ENCODE assay signal across 1 cellular context in the genomic region with DNA sequence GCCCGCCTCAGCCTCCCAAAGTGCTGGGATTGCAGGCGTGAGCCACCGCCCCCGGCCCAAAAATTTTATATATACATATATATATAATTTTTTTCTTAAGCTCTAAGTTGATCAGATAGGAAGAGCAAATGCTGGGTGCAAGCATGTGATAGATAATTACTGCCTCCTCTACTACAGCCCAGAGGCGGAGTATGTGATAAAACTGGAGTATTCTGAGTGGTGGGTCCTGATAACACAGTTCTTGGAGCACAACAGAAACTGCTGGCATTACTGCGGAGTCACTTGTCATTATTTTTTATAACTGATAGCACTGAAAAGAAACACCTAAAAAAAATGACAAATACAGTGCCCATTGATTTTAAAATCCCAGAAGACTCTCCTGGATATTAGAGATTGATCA.
TF ChIP-seq lines count a peak whose summit lies in the region.

No MANE protein-coding gene starts in this region.

TF ChIP-seq in K562, 482 proteins besides CTCF, POLR2A, EP300 and RAD21 (continued from another document and continues in another):
- TF ChIP-seq, protein P1, sequence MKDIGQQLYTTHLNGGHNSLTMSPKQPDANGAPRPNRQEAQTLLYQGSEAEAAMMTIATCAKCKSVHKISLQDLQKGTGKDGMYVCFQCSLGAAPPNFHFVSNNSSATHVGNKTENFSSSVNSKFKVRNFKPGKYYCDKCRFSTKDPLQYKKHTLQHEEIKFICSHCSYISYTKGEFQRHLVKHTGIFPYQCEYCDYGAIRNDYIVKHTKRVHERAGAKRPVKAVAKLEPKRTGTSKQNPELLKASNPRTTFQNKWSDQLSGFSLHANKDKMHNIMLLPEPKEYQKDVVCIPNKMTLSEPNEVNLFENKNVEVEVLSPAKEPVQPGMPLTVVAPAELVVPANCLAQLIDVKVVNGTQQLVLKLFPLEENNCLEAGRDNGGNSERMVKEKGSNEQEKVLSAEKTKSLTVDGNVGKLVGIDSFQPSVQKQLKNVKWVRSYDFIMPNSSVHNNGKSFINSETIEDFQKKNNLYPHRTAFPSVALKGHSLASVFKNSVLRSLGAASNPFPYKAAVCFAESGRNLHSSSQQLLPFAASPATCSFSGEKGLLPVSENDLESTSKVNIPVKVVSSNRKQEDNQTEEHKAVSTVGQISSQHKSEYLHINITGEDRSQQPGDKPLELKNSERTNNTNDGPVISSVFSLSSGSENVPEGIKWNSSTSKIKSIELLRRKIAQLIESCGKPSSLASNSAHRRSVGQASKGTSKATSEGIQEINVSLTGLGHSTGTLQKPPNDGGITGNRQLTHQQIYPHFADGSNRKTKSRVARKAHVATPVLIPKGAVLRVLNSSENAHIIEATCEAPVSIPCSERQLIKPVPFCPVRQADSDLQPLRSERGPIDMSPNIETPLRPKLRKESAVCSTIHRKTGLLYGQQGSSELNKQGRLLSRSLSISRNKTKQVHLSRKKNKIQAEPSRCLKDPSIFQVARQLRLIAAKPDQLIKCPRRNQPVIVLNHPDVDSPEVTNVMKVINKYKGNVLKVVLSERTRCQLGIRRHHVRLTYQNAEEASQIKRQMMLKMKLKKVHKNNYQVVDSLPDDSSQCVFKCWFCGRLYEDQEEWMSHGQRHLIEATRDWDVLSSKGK (CRISPR knock-in tag; IDR thresholded peaks at IDR 0.05): no peak
- TF ChIP-seq SETDB1 (IDR thresholded peaks at IDR 0.05; ENCODE audit: low read length) (no peak), ZBED1 (IDR thresholded peaks at IDR 0.05) (no peak), MED1 (CRISPR knock-in tag; IDR thresholded peaks at IDR 0.05; ENCODE audit: borderline replicate concordance) (no peak), RUNX1 (IDR thresholded peaks at IDR 0.05; ENCODE audit: low read depth) (no peak), TAF9B (IDR thresholded peaks at IDR 0.05; ENCODE audit: partially characterized antibody) (no peak), ATF1 (CRISPR knock-in tag; IDR thresholded peaks at IDR 0.05) (no peak), ATF1 (tag; IDR thresholded peaks at IDR 0.05) (0 out of 2 replicates have a peak, but pooled peaks have one; percentile 7), ELK1 (CRISPR knock-in tag; IDR thresholded peaks at IDR 0.05) (no peak), RBM22 (IDR thresholded peaks at IDR 0.05; ENCODE audit: low read depth, low read length, poor library complexity, severe bottlenecking) (no peak), RBM14 (IDR thresholded peaks at IDR 0.05; ENCODE audit: borderline replicate concordance, insufficient read depth, low read depth, low read length) (no peak), TEAD4 (IDR thresholded peaks at IDR 0.05; ENCODE audit: low read length) (peak; percentile 97), TEAD4 (CRISPR knock-in tag; IDR thresholded peaks at IDR 0.05; ENCODE audit: borderline replicate concordance) (no peak), MEIS2 (IDR thresholded peaks at IDR 0.05; ENCODE audit: partially characterized antibody) (peak; percentile 75), ZKSCAN8 (CRISPR knock-in tag; IDR thresholded peaks at IDR 0.05) (peak; percentile 73; the same call in 1 of the 2 replicates), TSC22D4 (tag; IDR thresholded peaks at IDR 0.05) (no peak), HIVEP1 (CRISPR knock-in tag; IDR thresholded peaks at IDR 0.05) (no peak), IRF2 (CRISPR knock-in tag; IDR thresholded peaks at IDR 0.05) (no peak), TAL1 (IDR thresholded peaks at IDR 0.05) (peak; percentile 97), PRPF4 (IDR thresholded peaks at IDR 0.05; ENCODE audit: insufficient read depth, low read depth, low read length, poor library complexity, severe bottlenecking) (no peak), ZNF217 (CRISPR knock-in tag; IDR thresholded peaks at IDR 0.05) (no peak), MTA2 (IDR thresholded peaks at IDR 0.05; ENCODE audit: low read depth) (peak; percentile 96), MIER1 (IDR thresholded peaks at IDR 0.05; ENCODE audit: low read depth) (no peak), HDAC6 (IDR thresholded peaks at IDR 0.05; ENCODE audit: low read depth, low read length) (no peak), SNRNP70 (optimal IDR thresholded peaks at IDR 0.05; ENCODE audit: low read depth, low read length) (no peak), HDGF (IDR thresholded peaks at IDR 0.05) (no peak), ZNF41 (CRISPR knock-in tag; conservative IDR thresholded peaks at IDR 0.05) (0 out of 2 replicates have a peak, but pooled peaks have one; percentile 4), NFE2L1 (tag; IDR thresholded peaks at IDR 0.05; ENCODE audit: borderline replicate concordance, low read depth) (no peak), FOXK1 (CRISPR knock-in tag; IDR thresholded peaks at IDR 0.05; ENCODE audit: borderline replicate concordance) (no peak), KDM5B (IDR thresholded peaks at IDR 0.05; ENCODE audit: insufficient replicate concordance, low read depth, low read length) (no peak), TBL1XR1 (IDR thresholded peaks at IDR 0.05; ENCODE audit: low read length in 2 of 2) (peak; percentile 25 to 88; a peak in 2 of 4 replicates), ZNF695 (CRISPR knock-in tag; IDR thresholded peaks at IDR 0.05) (no peak), ZNF121 (CRISPR knock-in tag; conservative IDR thresholded peaks at IDR 0.05) (no peak), SIX5 (IDR thresholded peaks at IDR 0.05; ENCODE audit: borderline replicate concordance in 1 of 2, insufficient read depth in 1 of 2, low read depth in 1 of 2, low read length in 2 of 2) (no peak), FOXA3 (CRISPR knock-in tag; conservative IDR thresholded peaks at IDR 0.05 in 1 of 2, IDR thresholded peaks at IDR 0.05 in 1 of 2) (no peak), NFIC (IDR thresholded peaks at IDR 0.05) (peak; percentile 86), KLF1 (tag; IDR thresholded peaks at IDR 0.05) (no peak), ZEB2 (IDR thresholded peaks at IDR 0.05) (no peak), ZFP36 (IDR thresholded peaks at IDR 0.05; ENCODE audit: low read depth, low read length, partially characterized antibody) (no peak), THRAP3 (IDR thresholded peaks at IDR 0.05; ENCODE audit: borderline replicate concordance) (no peak), TRIM24 (IDR thresholded peaks at IDR 0.05) (peak; percentile 91 to 94), SRSF9 (IDR thresholded peaks at IDR 0.05; ENCODE audit: borderline replicate concordance, low read depth, low read length) (no peak), LCOR (CRISPR knock-in tag; IDR thresholded peaks at IDR 0.05) (no peak), FOXA1 (IDR thresholded peaks at IDR 0.05; ENCODE audit: borderline replicate concordance) (no peak), TFAM (CRISPR knock-in tag; conservative IDR thresholded peaks at IDR 0.05) (no peak), MCM3 (IDR thresholded peaks at IDR 0.05) (no peak), RFX7 (CRISPR knock-in tag; IDR thresholded peaks at IDR 0.05) (no peak), CAMTA2 (CRISPR knock-in tag; conservative IDR thresholded peaks at IDR 0.05) (no peak), SMAD3 (CRISPR knock-in tag; conservative IDR thresholded peaks at IDR 0.05) (peak; percentile 83; the same call in 1 of the 2 replicates), NBN (IDR thresholded peaks at IDR 0.05; ENCODE audit: low read depth) (peak; percentile 61; the same call in 1 of the 2 replicates)
- TF ChIP-seq, protein P2, sequence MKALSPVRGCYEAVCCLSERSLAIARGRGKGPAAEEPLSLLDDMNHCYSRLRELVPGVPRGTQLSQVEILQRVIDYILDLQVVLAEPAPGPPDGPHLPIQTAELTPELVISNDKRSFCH (CRISPR knock-in tag; IDR thresholded peaks at IDR 0.05): no peak
- TF ChIP-seq, protein P2 (tag; IDR thresholded peaks at IDR 0.05): no peak
- TF ChIP-seq, protein P3, sequence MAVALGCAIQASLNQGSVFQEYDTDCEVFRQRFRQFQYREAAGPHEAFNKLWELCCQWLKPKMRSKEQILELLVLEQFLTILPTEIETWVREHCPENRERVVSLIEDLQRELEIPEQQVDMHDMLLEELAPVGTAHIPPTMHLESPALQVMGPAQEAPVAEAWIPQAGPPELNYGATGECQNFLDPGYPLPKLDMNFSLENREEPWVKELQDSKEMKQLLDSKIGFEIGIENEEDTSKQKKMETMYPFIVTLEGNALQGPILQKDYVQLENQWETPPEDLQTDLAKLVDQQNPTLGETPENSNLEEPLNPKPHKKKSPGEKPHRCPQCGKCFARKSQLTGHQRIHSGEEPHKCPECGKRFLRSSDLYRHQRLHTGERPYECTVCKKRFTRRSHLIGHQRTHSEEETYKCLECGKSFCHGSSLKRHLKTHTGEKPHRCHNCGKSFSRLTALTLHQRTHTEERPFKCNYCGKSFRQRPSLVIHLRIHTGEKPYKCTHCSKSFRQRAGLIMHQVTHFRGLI (CRISPR knock-in tag; IDR thresholded peaks at IDR 0.05): 0 out of 2 replicates have a peak, but pooled peaks have one; percentile 49
- TF ChIP-seq, protein P4, sequence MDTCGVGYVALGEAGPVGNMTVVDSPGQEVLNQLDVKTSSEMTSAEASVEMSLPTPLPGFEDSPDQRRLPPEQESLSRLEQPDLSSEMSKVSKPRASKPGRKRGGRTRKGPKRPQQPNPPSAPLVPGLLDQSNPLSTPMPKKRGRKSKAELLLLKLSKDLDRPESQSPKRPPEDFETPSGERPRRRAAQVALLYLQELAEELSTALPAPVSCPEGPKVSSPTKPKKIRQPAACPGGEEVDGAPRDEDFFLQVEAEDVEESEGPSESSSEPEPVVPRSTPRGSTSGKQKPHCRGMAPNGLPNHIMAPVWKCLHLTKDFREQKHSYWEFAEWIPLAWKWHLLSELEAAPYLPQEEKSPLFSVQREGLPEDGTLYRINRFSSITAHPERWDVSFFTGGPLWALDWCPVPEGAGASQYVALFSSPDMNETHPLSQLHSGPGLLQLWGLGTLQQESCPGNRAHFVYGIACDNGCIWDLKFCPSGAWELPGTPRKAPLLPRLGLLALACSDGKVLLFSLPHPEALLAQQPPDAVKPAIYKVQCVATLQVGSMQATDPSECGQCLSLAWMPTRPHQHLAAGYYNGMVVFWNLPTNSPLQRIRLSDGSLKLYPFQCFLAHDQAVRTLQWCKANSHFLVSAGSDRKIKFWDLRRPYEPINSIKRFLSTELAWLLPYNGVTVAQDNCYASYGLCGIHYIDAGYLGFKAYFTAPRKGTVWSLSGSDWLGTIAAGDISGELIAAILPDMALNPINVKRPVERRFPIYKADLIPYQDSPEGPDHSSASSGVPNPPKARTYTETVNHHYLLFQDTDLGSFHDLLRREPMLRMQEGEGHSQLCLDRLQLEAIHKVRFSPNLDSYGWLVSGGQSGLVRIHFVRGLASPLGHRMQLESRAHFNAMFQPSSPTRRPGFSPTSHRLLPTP (IDR thresholded peaks at IDR 0.05; ENCODE audit: borderline replicate concordance, extremely low read depth, insufficient read length): no peak
- TF ChIP-seq, protein P5, sequence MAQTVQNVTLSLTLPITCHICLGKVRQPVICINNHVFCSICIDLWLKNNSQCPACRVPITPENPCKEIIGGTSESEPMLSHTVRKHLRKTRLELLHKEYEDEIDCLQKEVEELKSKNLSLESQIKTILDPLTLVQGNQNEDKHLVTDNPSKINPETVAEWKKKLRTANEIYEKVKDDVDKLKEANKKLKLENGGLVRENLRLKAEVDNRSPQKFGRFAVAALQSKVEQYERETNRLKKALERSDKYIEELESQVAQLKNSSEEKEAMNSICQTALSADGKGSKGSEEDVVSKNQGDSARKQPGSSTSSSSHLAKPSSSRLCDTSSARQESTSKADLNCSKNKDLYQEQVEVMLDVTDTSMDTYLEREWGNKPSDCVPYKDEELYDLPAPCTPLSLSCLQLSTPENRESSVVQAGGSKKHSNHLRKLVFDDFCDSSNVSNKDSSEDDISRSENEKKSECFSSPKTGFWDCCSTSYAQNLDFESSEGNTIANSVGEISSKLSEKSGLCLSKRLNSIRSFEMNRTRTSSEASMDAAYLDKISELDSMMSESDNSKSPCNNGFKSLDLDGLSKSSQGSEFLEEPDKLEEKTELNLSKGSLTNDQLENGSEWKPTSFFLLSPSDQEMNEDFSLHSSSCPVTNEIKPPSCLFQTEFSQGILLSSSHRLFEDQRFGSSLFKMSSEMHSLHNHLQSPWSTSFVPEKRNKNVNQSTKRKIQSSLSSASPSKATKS (CRISPR knock-in tag; IDR thresholded peaks at IDR 0.05): no peak
- TF ChIP-seq, protein P6, sequence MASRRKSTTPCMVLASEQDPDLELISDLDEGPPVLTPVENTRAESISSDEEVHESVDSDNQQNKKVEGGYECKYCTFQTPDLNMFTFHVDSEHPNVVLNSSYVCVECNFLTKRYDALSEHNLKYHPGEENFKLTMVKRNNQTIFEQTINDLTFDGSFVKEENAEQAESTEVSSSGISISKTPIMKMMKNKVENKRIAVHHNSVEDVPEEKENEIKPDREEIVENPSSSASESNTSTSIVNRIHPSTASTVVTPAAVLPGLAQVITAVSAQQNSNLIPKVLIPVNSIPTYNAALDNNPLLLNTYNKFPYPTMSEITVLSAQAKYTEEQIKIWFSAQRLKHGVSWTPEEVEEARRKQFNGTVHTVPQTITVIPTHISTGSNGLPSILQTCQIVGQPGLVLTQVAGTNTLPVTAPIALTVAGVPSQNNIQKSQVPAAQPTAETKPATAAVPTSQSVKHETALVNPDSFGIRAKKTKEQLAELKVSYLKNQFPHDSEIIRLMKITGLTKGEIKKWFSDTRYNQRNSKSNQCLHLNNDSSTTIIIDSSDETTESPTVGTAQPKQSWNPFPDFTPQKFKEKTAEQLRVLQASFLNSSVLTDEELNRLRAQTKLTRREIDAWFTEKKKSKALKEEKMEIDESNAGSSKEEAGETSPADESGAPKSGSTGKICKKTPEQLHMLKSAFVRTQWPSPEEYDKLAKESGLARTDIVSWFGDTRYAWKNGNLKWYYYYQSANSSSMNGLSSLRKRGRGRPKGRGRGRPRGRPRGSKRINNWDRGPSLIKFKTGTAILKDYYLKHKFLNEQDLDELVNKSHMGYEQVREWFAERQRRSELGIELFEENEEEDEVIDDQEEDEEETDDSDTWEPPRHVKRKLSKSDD (conservative IDR thresholded peaks at IDR 0.05; ENCODE audit: low read length): no peak
- TF ChIP-seq, protein P7, sequence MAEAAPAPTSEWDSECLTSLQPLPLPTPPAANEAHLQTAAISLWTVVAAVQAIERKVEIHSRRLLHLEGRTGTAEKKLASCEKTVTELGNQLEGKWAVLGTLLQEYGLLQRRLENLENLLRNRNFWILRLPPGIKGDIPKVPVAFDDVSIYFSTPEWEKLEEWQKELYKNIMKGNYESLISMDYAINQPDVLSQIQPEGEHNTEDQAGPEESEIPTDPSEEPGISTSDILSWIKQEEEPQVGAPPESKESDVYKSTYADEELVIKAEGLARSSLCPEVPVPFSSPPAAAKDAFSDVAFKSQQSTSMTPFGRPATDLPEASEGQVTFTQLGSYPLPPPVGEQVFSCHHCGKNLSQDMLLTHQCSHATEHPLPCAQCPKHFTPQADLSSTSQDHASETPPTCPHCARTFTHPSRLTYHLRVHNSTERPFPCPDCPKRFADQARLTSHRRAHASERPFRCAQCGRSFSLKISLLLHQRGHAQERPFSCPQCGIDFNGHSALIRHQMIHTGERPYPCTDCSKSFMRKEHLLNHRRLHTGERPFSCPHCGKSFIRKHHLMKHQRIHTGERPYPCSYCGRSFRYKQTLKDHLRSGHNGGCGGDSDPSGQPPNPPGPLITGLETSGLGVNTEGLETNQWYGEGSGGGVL (CRISPR knock-in tag; IDR thresholded peaks at IDR 0.05): no peak
